8 cellular contexts compared by ENCODE assay signal in the genomic region with DNA sequence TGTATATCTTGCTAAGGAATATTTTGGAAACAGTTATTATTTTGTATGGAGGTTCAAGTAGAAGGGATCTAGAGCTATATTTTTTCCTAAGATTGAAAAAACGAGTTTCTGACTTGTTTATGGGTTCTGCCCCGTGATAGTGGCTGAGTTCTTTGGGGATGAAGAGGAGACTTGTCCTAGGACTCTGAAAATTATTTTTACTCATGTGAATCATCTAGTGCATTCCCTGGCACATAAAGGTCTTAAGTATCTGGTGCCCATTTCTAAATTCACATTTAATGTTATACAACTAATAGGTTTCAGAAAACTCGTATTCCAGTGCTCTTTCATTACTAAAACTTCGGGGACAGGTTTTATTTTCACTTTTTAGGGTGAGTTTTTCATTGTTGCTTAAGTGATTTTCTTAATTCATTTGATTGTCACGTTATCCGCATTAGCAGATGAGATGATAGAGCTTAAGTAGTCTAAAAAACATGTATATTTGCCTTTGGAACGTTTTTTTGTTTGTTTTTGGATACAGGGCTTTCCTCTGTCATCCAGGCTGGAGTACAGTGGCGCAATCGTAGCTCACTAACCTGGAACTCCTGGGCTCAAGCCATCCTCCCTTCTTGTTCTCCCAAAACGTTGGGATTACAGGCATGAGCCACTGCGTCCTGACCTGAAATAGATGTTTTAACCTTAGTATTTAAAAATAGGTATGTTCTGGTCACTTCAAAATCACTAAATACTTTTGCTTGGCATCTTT. TPM values are rescaled to one million over a fixed set of nuclear protein-coding genes. Genes with fewer than 3 reads are reported as not detected.
DNase-seq lines count a peak whose midpoint lies in the region; ATAC-seq and TF ChIP-seq lines count a peak whose summit lies in the region.
"Had no signal": no experiment of that assay in that cellular context is flagged by ENCODE, and none has a peak within 500 bp of the region (broad histone marks: within the 10 kb centered on the region; RNA-seq: fewer than 3 reads in every experiment).

No MANE protein-coding gene starts in this region.

- no peak for TF ChIP-seq CTCF in HFF-Myc (IDR thresholded peaks at IDR 0.05; ENCODE audit: low read depth, low read length, missing control alignments)
- no peak for TF ChIP-seq CTCF in WERI-Rb-1 (IDR thresholded peaks at IDR 0.05; ENCODE audit: low read depth, low read length)
- TF ChIP-seq CTCF in fibroblast of villous mesenchyme (IDR thresholded peaks at IDR 0.05; ENCODE audit: insufficient read depth, low read depth, low read length): no peak
- no peak for TF ChIP-seq CTCF in spleen (IDR thresholded peaks at IDR 0.05 in 8 of 11, conservative IDR thresholded peaks at IDR 0.05 in 3 of 11)

- intact Hi-C loops in spleen (cut with DNase I; ENCODE audit: low total_unique reads): no loop called here

- DNase-seq in HFF-Myc (ENCODE audit: extremely low read depth, low read depth) (no peak), WERI-Rb-1 (no peak), fibroblast of villous mesenchyme (ENCODE audit: low read depth) (no peak), spleen (no peak), pons (ENCODE audit: low spot score) (no peak), NCI-H446 (lab: John Stamatoyannopoulos, UW) (no peak)
- DNase-seq: caudate nucleus had no signal

- H3K4me1 ChIP-seq in spleen: peaks cover 32 to 78% (median 48%) of the 10 kb centered on the region in 6 donors

- TF ChIP-seq POLR2A in spleen (IDR thresholded peaks at IDR 0.05): no peak

- no peaks in the 10 kb centered on the region for H3K9me3 ChIP-seq in WERI-Rb-1 (ENCODE audit: severe bottlenecking)
- H3K9me3 ChIP-seq in spleen: no peaks in the 10 kb centered on the region

- no peaks in the 10 kb centered on the region for H3K27me3 ChIP-seq in WERI-Rb-1 (ENCODE audit: insufficient read depth, low read depth, severe bottlenecking)
- H3K27me3 ChIP-seq in spleen (replicated peaks in 1 of 7): no peaks in the 10 kb centered on the region

- H3K36me3 ChIP-seq in WERI-Rb-1 (peaks cover 21% of the 10 kb centered on the region), spleen (peaks cover 0 to 20% (median 5%) of the 10 kb centered on the region in 6 donors)

- H3K27ac ChIP-seq in WERI-Rb-1 (peak overlapping the region; percentile 98), spleen (peak overlapping the region; percentile 91 to 100 (median 99))

- 59 to 76% (median 63%) methylated on average over 11 of the region's 11 CpGs for WGBS in spleen, 5 donors

- ATAC-seq in HG03108 (IDR thresholded peaks at IDR 0.05; ENCODE audit: unreplicated experiment): no peak

- peak overlapping the region; percentile 85 for H3K4me3 ChIP-seq in HFF-Myc (replicated peaks; ENCODE audit: low read depth, low read length)
- H3K4me3 ChIP-seq in WERI-Rb-1 (ENCODE audit: low read depth, low read length): peak overlapping the region; percentile 99
- peak overlapping the region; percentile 88 for H3K4me3 ChIP-seq in fibroblast of villous mesenchyme (ENCODE audit: low read depth, low read length)
- H3K4me3 ChIP-seq in spleen: peak overlapping the region in 6 of 8 donors; percentile 77 to 94 (median 87)

RNA-seq across cellular contexts. Expression of a gene that starts 2.1 kb away (rescaled TPM):
- total RNA-seq in fibroblast of villous mesenchyme (7.7 and 10.4 TPM in 2 replicates), spleen (10 to 100 TPM; 24.4 to 34.8 (median 25.7) TPM)
- 10 to 100 TPM in 1 of 3 donors, 1 to 10 TPM in 2; 6.4 to 10.1 (median 8.7) TPM for polyA plus RNA-seq in spleen

RNA-seq across cellular contexts. Expression of a gene that starts 2.7 kb away (rescaled TPM):
- total RNA-seq in fibroblast of villous mesenchyme (3.2 and 4.7 TPM in 2 replicates), spleen (10 to 100 TPM; 20.7 to 41.3 (median 31.1) TPM)
- polyA plus RNA-seq in spleen: 10 to 100 TPM; 28.5 to 41.4 (median 38.8) TPM

RNA-seq across cellular contexts. Expression of a gene that starts 21.9 kb away (rescaled TPM):
- total RNA-seq in fibroblast of villous mesenchyme (not detected in 2 replicates), spleen (under 1 TPM in 1 of 7 donors, not detected in 6; 0.23 TPM)
- not detected for polyA plus RNA-seq in spleen

RNA-seq across cellular contexts. Expression of a gene that starts 32.6 kb away (rescaled TPM):
- total RNA-seq in fibroblast of villous mesenchyme (not detected in 2 replicates), spleen (1 to 10 TPM in 1 of 7 donors, not detected in 6; 6.3 TPM)
- polyA plus RNA-seq in spleen: under 1 TPM in 1 of 3 donors, not detected in 2; 0.54 TPM

RNA-seq across cellular contexts. Expression of a gene that starts 35.8 kb away (rescaled TPM):
- total RNA-seq in fibroblast of villous mesenchyme (under 0.01 TPM in 2 replicates), spleen (1 to 10 TPM; 1.7 to 3.9 (median 2.6) TPM)
- 1 to 10 TPM; 1.4 to 3.0 (median 2.8) TPM for polyA plus RNA-seq in spleen
